Comparison of ENCODE assay signal across 32 cellular contexts in genomic region chr14:20184181-20184580, GRCh38. TPM values are rescaled to one million over a fixed set of nuclear protein-coding genes. Genes with fewer than 3 reads are reported as not detected.
"Had no signal": no experiment of that assay in that cellular context is flagged by ENCODE, and none has a peak within 500 bp of the region (broad histone marks: within the 10 kb centered on the region; RNA-seq: fewer than 3 reads in every experiment).

No MANE protein-coding gene starts in this region.

- H3K4me1 Mint-ChIP-seq: activated CD4-positive, alpha-beta T cell treated with anti-CD3 and anti-CD28 coated beads for 36 hours; activated CD4-positive, alpha-beta T cell treated with anti-CD3 and anti-CD28 coated beads, Interleukin-2, amount 10 ng/mL, durations not matched to agents 24 days and 14 days; activated naive CD4-positive, alpha-beta T cell treated with anti-CD3 and anti-CD28 coated beads, Interleukin-2, amount 10 ng/mL, durations not matched to agents 7 days and 5 days; activated naive CD8-positive, alpha-beta T cell treated with anti-CD3 and anti-CD28 coated beads, Interleukin-2, amount 10 ng/mL, durations not matched to agents 7 days and 5 days; T-helper 17 cell had no signal

- H3K4me3 ChIP-seq: ascending aorta, esophagus muscularis mucosa, gastroesophageal sphincter, heart right ventricle, hepatocyte had no signal

- H3K27ac Mint-ChIP-seq: activated CD4-positive, alpha-beta memory T cell treated with anti-CD3 and anti-CD28 coated beads for 36 hours; activated CD4-positive, alpha-beta T cell treated with anti-CD3 and anti-CD28 coated beads for 36 hours; activated CD4-positive, alpha-beta T cell treated with anti-CD3 and anti-CD28 coated beads, Interleukin-2, amount 10 ng/mL, durations not matched to agents 24 days and 14 days; activated naive CD4-positive, alpha-beta T cell treated with anti-CD3 and anti-CD28 coated beads, Interleukin-2, amount 10 ng/mL, durations not matched to agents 7 days and 5 days; activated naive CD4-positive, alpha-beta T cell treated with anti-CD3 and anti-CD28 coated beads, Interleukin-2, amount 50 U/mL, for 72 hours; activated naive CD8-positive, alpha-beta T cell treated with anti-CD3 and anti-CD28 coated beads, Interleukin-2, amount 10 ng/mL, durations not matched to agents 7 days and 5 days; activated T-cell treated with anti-CD3 and anti-CD28 coated beads, Interleukin-2, amount 50 U/mL, for 24 hours; activated T-cell treated with anti-CD3 and anti-CD28 coated beads, Interleukin-2, amount 50 U/mL, for 72 hours; effector memory CD8-positive, alpha-beta T cell; T-helper 17 cell; T-helper 2 cell treated with Interferon-gamma antibody and Interleukin-4, amounts not matched to agents 5 μg/mL and 100 μg/mL, for 36 hours had no signal

- H3K4me3 Mint-ChIP-seq: activated CD4-positive, alpha-beta memory T cell treated with anti-CD3 and anti-CD28 coated beads for 36 hours; activated CD4-positive, alpha-beta T cell treated with anti-CD3 and anti-CD28 coated beads for 36 hours; activated CD4-positive, alpha-beta T cell treated with anti-CD3 and anti-CD28 coated beads, Interleukin-2, amount 10 ng/mL, durations not matched to agents 24 days and 14 days; activated naive CD4-positive, alpha-beta T cell treated with anti-CD3 and anti-CD28 coated beads, Interleukin-2, amount 10 ng/mL, durations not matched to agents 7 days and 5 days; activated naive CD8-positive, alpha-beta T cell treated with anti-CD3 and anti-CD28 coated beads, Interleukin-2, amount 10 ng/mL, durations not matched to agents 7 days and 5 days; activated T-cell treated with anti-CD3 and anti-CD28 coated beads, Interleukin-2, amount 50 U/mL, for 24 hours; activated T-cell treated with anti-CD3 and anti-CD28 coated beads, Interleukin-2, amount 50 U/mL, for 72 hours; effector memory CD8-positive, alpha-beta T cell; T-helper 17 cell; T-helper 2 cell treated with Interferon-gamma antibody and Interleukin-4, amounts not matched to agents 5 μg/mL and 100 μg/mL, for 36 hours had no signal

- H3K27ac ChIP-seq: ascending aorta, esophagus muscularis mucosa, gastroesophageal sphincter, heart right ventricle, hepatocyte had no signal

- H3K27me3 ChIP-seq: ascending aorta, esophagus muscularis mucosa, heart right ventricle, hepatocyte had no signal

- H2AFZ ChIP-seq: hepatocyte had no signal

- DNase-seq: activated CD4-positive, alpha-beta memory T cell treated with anti-CD3 and anti-CD28 coated beads for 36 hours; activated CD4-positive, alpha-beta T cell treated with anti-CD3 and anti-CD28 coated beads for 36 hours; activated CD4-positive, alpha-beta T cell treated with anti-CD3 and anti-CD28 coated beads, Interleukin-2, amount 10 ng/mL, durations not matched to agents 24 days and 14 days; activated CD4-positive, CD25-positive, alpha-beta regulatory T cell; activated CD4-positive, CD25-positive, alpha-beta regulatory T cell treated with anti-CD3 and anti-CD28 coated beads, Interleukin-2, amount 50 U/mL, for 72 hours; activated CD8-positive, alpha-beta memory T cell treated with anti-CD3 and anti-CD28 coated beads, Interleukin-2, amount 50 U/mL, for 48 hours; activated gamma-delta T cell; activated naive CD4-positive, alpha-beta T cell; activated naive CD4-positive, alpha-beta T cell treated with anti-CD3 and anti-CD28 coated beads, Interleukin-2, amount 10 ng/mL, durations not matched to agents 7 days and 5 days; activated naive CD8-positive, alpha-beta T cell treated with anti-CD3 and anti-CD28 coated beads, Interleukin-2, amount 10 ng/mL, durations not matched to agents 7 days and 5 days; activated T-cell treated with anti-CD3 and anti-CD28 coated beads for 4 hours; activated T-cell treated with anti-CD3 and anti-CD28 coated beads, Interleukin-2, amount 50 U/mL, for 24 hours; activated T-cell treated with anti-CD3 and anti-CD28 coated beads, Interleukin-2, amount 50 U/mL, for 72 hours; caudate nucleus; cortex of kidney; dermis blood vessel endothelial cell; effector CD4-positive, alpha-beta T cell; effector memory CD8-positive, alpha-beta T cell; erythroblast; foreskin melanocyte; heart right ventricle; T-helper 17 cell; T1000 had no signal

- H3K4me1 ChIP-seq: ascending aorta, esophagus muscularis mucosa, gastroesophageal sphincter, heart right ventricle had no signal

- H3K36me3 Mint-ChIP-seq: activated CD4-positive, alpha-beta memory T cell treated with anti-CD3 and anti-CD28 coated beads for 36 hours; activated naive CD4-positive, alpha-beta T cell treated with anti-CD3 and anti-CD28 coated beads, Interleukin-2, amount 10 ng/mL, durations not matched to agents 7 days and 5 days; activated naive CD4-positive, alpha-beta T cell treated with anti-CD3 and anti-CD28 coated beads, Interleukin-2, amount 50 U/mL, for 72 hours; activated naive CD8-positive, alpha-beta T cell treated with anti-CD3 and anti-CD28 coated beads, Interleukin-2, amount 10 ng/mL, durations not matched to agents 7 days and 5 days had no signal

- H3K79me2 ChIP-seq: hepatocyte had no signal

- ATAC-seq: activated CD4-positive, alpha-beta T cell treated with anti-CD3 and anti-CD28 coated beads for 36 hours; activated naive CD4-positive, alpha-beta T cell treated with anti-CD3 and anti-CD28 coated beads, Interleukin-2, amount 50 U/mL, for 72 hours; activated T-cell treated with anti-CD3 and anti-CD28 coated beads, Interleukin-2, amount 50 U/mL, for 72 hours; effector memory CD8-positive, alpha-beta T cell; gastroesophageal sphincter; heart right ventricle; T-helper 17 cell had no signal

- H3K4me2 ChIP-seq: hepatocyte had no signal

- H3K9me3 ChIP-seq: ascending aorta, esophagus muscularis mucosa, gastroesophageal sphincter, heart right ventricle had no signal

- H3K27me3 Mint-ChIP-seq: activated T-cell treated with anti-CD3 and anti-CD28 coated beads, Interleukin-2, amount 50 U/mL, for 24 hours had no signal

- H3K9me3 Mint-ChIP-seq: activated CD4-positive, alpha-beta memory T cell treated with anti-CD3 and anti-CD28 coated beads for 36 hours; activated CD4-positive, alpha-beta T cell treated with anti-CD3 and anti-CD28 coated beads, Interleukin-2, amount 10 ng/mL, durations not matched to agents 24 days and 14 days; activated naive CD4-positive, alpha-beta T cell treated with anti-CD3 and anti-CD28 coated beads, Interleukin-2, amount 10 ng/mL, durations not matched to agents 7 days and 5 days; activated naive CD4-positive, alpha-beta T cell treated with anti-CD3 and anti-CD28 coated beads, Interleukin-2, amount 50 U/mL, for 72 hours; activated naive CD8-positive, alpha-beta T cell treated with anti-CD3 and anti-CD28 coated beads, Interleukin-2, amount 10 ng/mL, durations not matched to agents 7 days and 5 days; activated T-cell treated with anti-CD3 and anti-CD28 coated beads, Interleukin-2, amount 50 U/mL, for 24 hours; effector memory CD8-positive, alpha-beta T cell; T-helper 2 cell treated with Interferon-gamma antibody and Interleukin-4, amounts not matched to agents 5 μg/mL and 100 μg/mL, for 36 hours had no signal

- H3K36me3 ChIP-seq: ascending aorta, esophagus muscularis mucosa, gastroesophageal sphincter, heart right ventricle had no signal

RNA-seq across cellular contexts. Expression of gene OR11G2, which starts 6.5 kb away (rescaled TPM):
- total RNA-seq: activated CD4-positive, alpha-beta memory T cell treated with anti-CD3 and anti-CD28 coated beads for 36 hours; activated CD4-positive, alpha-beta T cell treated with anti-CD3 and anti-CD28 coated beads for 36 hours; activated CD4-positive, alpha-beta T cell treated with anti-CD3 and anti-CD28 coated beads, Interleukin-2, amount 10 ng/mL, durations not matched to agents 24 days and 14 days; activated naive CD4-positive, alpha-beta T cell treated with anti-CD3 and anti-CD28 coated beads, Interleukin-2, amount 50 U/mL, for 72 hours; activated naive CD8-positive, alpha-beta T cell treated with anti-CD3 and anti-CD28 coated beads, Interleukin-2, amount 10 ng/mL, durations not matched to agents 7 days and 5 days; activated T-cell treated with anti-CD3 and anti-CD28 coated beads, Interleukin-2, amount 50 U/mL, for 72 hours; ascending aorta; chondrocyte; dermis blood vessel endothelial cell; esophagus muscularis mucosa; fibroblast of villous mesenchyme; gastroesophageal sphincter; glomerular endothelial cell; heart right ventricle; hepatocyte; T-helper 17 cell had no signal
- polyA plus RNA-seq: heart right ventricle, hepatocyte had no signal

RNA-seq across cellular contexts. Expression of gene OR11H6, which starts 39.3 kb away (rescaled TPM):
- total RNA-seq: activated CD4-positive, alpha-beta memory T cell treated with anti-CD3 and anti-CD28 coated beads for 36 hours; activated CD4-positive, alpha-beta T cell treated with anti-CD3 and anti-CD28 coated beads for 36 hours; activated CD4-positive, alpha-beta T cell treated with anti-CD3 and anti-CD28 coated beads, Interleukin-2, amount 10 ng/mL, durations not matched to agents 24 days and 14 days; activated naive CD4-positive, alpha-beta T cell treated with anti-CD3 and anti-CD28 coated beads, Interleukin-2, amount 50 U/mL, for 72 hours; activated naive CD8-positive, alpha-beta T cell treated with anti-CD3 and anti-CD28 coated beads, Interleukin-2, amount 10 ng/mL, durations not matched to agents 7 days and 5 days; activated T-cell treated with anti-CD3 and anti-CD28 coated beads, Interleukin-2, amount 50 U/mL, for 72 hours; ascending aorta; chondrocyte; dermis blood vessel endothelial cell; esophagus muscularis mucosa; fibroblast of villous mesenchyme; gastroesophageal sphincter; glomerular endothelial cell; heart right ventricle; hepatocyte; T-helper 17 cell had no signal
- polyA plus RNA-seq: heart right ventricle, hepatocyte had no signal

RNA-seq across cellular contexts. Expression of gene OR11H7, which starts 44.6 kb away (rescaled TPM):
- total RNA-seq: activated CD4-positive, alpha-beta memory T cell treated with anti-CD3 and anti-CD28 coated beads for 36 hours; activated CD4-positive, alpha-beta T cell treated with anti-CD3 and anti-CD28 coated beads for 36 hours; activated CD4-positive, alpha-beta T cell treated with anti-CD3 and anti-CD28 coated beads, Interleukin-2, amount 10 ng/mL, durations not matched to agents 24 days and 14 days; activated naive CD4-positive, alpha-beta T cell treated with anti-CD3 and anti-CD28 coated beads, Interleukin-2, amount 50 U/mL, for 72 hours; activated naive CD8-positive, alpha-beta T cell treated with anti-CD3 and anti-CD28 coated beads, Interleukin-2, amount 10 ng/mL, durations not matched to agents 7 days and 5 days; activated T-cell treated with anti-CD3 and anti-CD28 coated beads, Interleukin-2, amount 50 U/mL, for 72 hours; ascending aorta; chondrocyte; dermis blood vessel endothelial cell; esophagus muscularis mucosa; fibroblast of villous mesenchyme; glomerular endothelial cell; heart right ventricle; hepatocyte; T-helper 17 cell had no signal
- polyA plus RNA-seq: heart right ventricle, hepatocyte had no signal

RNA-seq across cellular contexts. Expression of gene OR4N5, which starts 45.6 kb away (rescaled TPM):
- total RNA-seq: activated CD4-positive, alpha-beta memory T cell treated with anti-CD3 and anti-CD28 coated beads for 36 hours; activated CD4-positive, alpha-beta T cell treated with anti-CD3 and anti-CD28 coated beads for 36 hours; activated CD4-positive, alpha-beta T cell treated with anti-CD3 and anti-CD28 coated beads, Interleukin-2, amount 10 ng/mL, durations not matched to agents 24 days and 14 days; activated naive CD4-positive, alpha-beta T cell treated with anti-CD3 and anti-CD28 coated beads, Interleukin-2, amount 50 U/mL, for 72 hours; activated naive CD8-positive, alpha-beta T cell treated with anti-CD3 and anti-CD28 coated beads, Interleukin-2, amount 10 ng/mL, durations not matched to agents 7 days and 5 days; activated T-cell treated with anti-CD3 and anti-CD28 coated beads, Interleukin-2, amount 50 U/mL, for 72 hours; ascending aorta; chondrocyte; dermis blood vessel endothelial cell; esophagus muscularis mucosa; fibroblast of villous mesenchyme; gastroesophageal sphincter; glomerular endothelial cell; heart right ventricle; hepatocyte; T-helper 17 cell had no signal
- polyA plus RNA-seq: heart right ventricle, hepatocyte had no signal

RNA-seq across cellular contexts. Expression of gene OR11H4, which starts 54.9 kb away (rescaled TPM):
- total RNA-seq: activated CD4-positive, alpha-beta memory T cell treated with anti-CD3 and anti-CD28 coated beads for 36 hours; activated CD4-positive, alpha-beta T cell treated with anti-CD3 and anti-CD28 coated beads for 36 hours; activated CD4-positive, alpha-beta T cell treated with anti-CD3 and anti-CD28 coated beads, Interleukin-2, amount 10 ng/mL, durations not matched to agents 24 days and 14 days; activated naive CD4-positive, alpha-beta T cell treated with anti-CD3 and anti-CD28 coated beads, Interleukin-2, amount 50 U/mL, for 72 hours; activated naive CD8-positive, alpha-beta T cell treated with anti-CD3 and anti-CD28 coated beads, Interleukin-2, amount 10 ng/mL, durations not matched to agents 7 days and 5 days; activated T-cell treated with anti-CD3 and anti-CD28 coated beads, Interleukin-2, amount 50 U/mL, for 72 hours; ascending aorta; chondrocyte; dermis blood vessel endothelial cell; esophagus muscularis mucosa; fibroblast of villous mesenchyme; gastroesophageal sphincter; glomerular endothelial cell; heart right ventricle; hepatocyte; T-helper 17 cell had no signal
- polyA plus RNA-seq: heart right ventricle, hepatocyte had no signal
